In genomic region chr17:75970011-75970523, GRCh38 we compare ENCODE assay signal across 11 cellular contexts. TPM values are rescaled to one million over a fixed set of nuclear protein-coding genes. Genes with fewer than 3 reads are reported as not detected.
A peak's percentile ranks its signal among the peaks of the same experiment; 100 is the strongest.
DNase-seq lines count a peak whose midpoint lies in the region; ATAC-seq and TF ChIP-seq lines count a peak whose summit lies in the region.
"Had no signal": no experiment of that assay in that cellular context is flagged by ENCODE, and none has a peak within 500 bp of the region (broad histone marks: within the 10 kb centered on the region; RNA-seq: fewer than 3 reads in every experiment).

No MANE protein-coding gene starts in this region.

- H3K4me3 Mint-ChIP-seq in activated CD8-positive, alpha-beta T cell treated with anti-CD3 and anti-CD28 coated beads for 36 hours: no peak overlapping the region

- H3K27ac Mint-ChIP-seq in activated CD8-positive, alpha-beta T cell treated with anti-CD3 and anti-CD28 coated beads for 36 hours: no peak overlapping the region

- WGBS in suprapubic skin: 53% methylated on average over 4 of the region's 4 CpGs
- 64 to 78% methylated on average over 2 to 4 of the region's 4 CpGs for WGBS in gastroesophageal sphincter (ENCODE audit: low coverage in 1 of 2), 2 donors

- no peak for TF ChIP-seq POLR2A in suprapubic skin (IDR thresholded peaks at IDR 0.05)
- no peak for TF ChIP-seq POLR2A in gastroesophageal sphincter (IDR thresholded peaks at IDR 0.05)

- H3K4me3 ChIP-seq in fibroblast of villous mesenchyme (ENCODE audit: low read depth, low read length) (no peak overlapping the region), suprapubic skin (no peak overlapping the region), gastroesophageal sphincter (no peak overlapping the region)

- H3K27me3 ChIP-seq in suprapubic skin: no peaks in the 10 kb centered on the region
- no peaks in the 10 kb centered on the region for H3K27me3 ChIP-seq in gastroesophageal sphincter

- H3K27ac ChIP-seq in suprapubic skin (peak overlapping the region; percentile 45), gastroesophageal sphincter (no peak overlapping the region)

- CTCF ChIA-PET in activated CD8-positive, alpha-beta T cell treated with anti-CD3 and anti-CD28 coated beads for 36 hours (lab: Charles Lee): interaction anchor here (1.1 kb wide), 1 partner anchor 32 kb away, joined by 3 read pairs; no protein-coding TSS in a partner anchor

- peaks cover 4% of the 10 kb centered on the region for H3K4me1 Mint-ChIP-seq in activated CD8-positive, alpha-beta T cell treated with anti-CD3 and anti-CD28 coated beads for 36 hours (ENCODE audit: low read depth)

- H3K36me3 ChIP-seq in suprapubic skin (peaks cover 27% of the 10 kb centered on the region), gastroesophageal sphincter (peaks cover 0 to 46% of the 10 kb centered on the region in 2 donors)

- no peaks in the 10 kb centered on the region for H3K9me3 Mint-ChIP-seq in activated CD8-positive, alpha-beta T cell treated with anti-CD3 and anti-CD28 coated beads for 36 hours

- H3K36me3 Mint-ChIP-seq in activated CD8-positive, alpha-beta T cell treated with anti-CD3 and anti-CD28 coated beads for 36 hours (ENCODE audit: low read depth): peaks cover 12% of the 10 kb centered on the region

- H3K9me3 ChIP-seq in suprapubic skin (no peaks in the 10 kb centered on the region), gastroesophageal sphincter (no peaks in the 10 kb centered on the region)

- TF ChIP-seq EP300 in suprapubic skin (IDR thresholded peaks at IDR 0.05): no peak
- TF ChIP-seq EP300 in gastroesophageal sphincter (IDR thresholded peaks at IDR 0.05): no peak

- intact Hi-C loops in Right ventricle myocardium superior (cut with DNase I): no loop called here
- intact Hi-C loops in Right ventricle myocardium inferior (cut with DNase I): no loop called here
- intact Hi-C loops in activated CD8-positive, alpha-beta T cell treated with anti-CD3 and anti-CD28 coated beads for 36 hours (cut with micrococcal nuclease): no loop called here

- no peaks in the 10 kb centered on the region for H3K27me3 Mint-ChIP-seq in activated CD8-positive, alpha-beta T cell treated with anti-CD3 and anti-CD28 coated beads for 36 hours

- DNase-seq in Right ventricle myocardium superior (no peak), Right ventricle myocardium inferior (ENCODE audit: missing footprints) (no peak), fibroblast of villous mesenchyme (ENCODE audit: low read depth) (peak; percentile 48), suprapubic skin (ENCODE audit: low spot score in 2 of 2) (no peak), activated gamma-delta T cell (lab: John Stamatoyannopoulos, UW) (no peak)
- no peak for DNase-seq in activated CD8-positive, alpha-beta T cell treated with anti-CD3 and anti-CD28 coated beads for 36 hours
- DNase-seq: NCI-H146; stimulated activated CD4-positive, alpha-beta T cell treated with anti-CD3 and anti-CD28 coated beads, Interleukin-2, amount 100 ng/mL, for 48 hours had no signal

- ATAC-seq in Right ventricle myocardium superior (ENCODE audit: poor library complexity) (peak; percentile 19), Right ventricle myocardium inferior (no peak), SK-N-SH treated with all-trans-retinoic acid at 6 μM for 48 hours (peak; percentile 27), gastroesophageal sphincter (no peak)
- no peak for ATAC-seq in activated CD8-positive, alpha-beta T cell treated with anti-CD3 and anti-CD28 coated beads for 36 hours

- H3K4me1 ChIP-seq in suprapubic skin (peaks cover 11% of the 10 kb centered on the region), gastroesophageal sphincter (peaks cover 0 to 3% (median 0%) of the 10 kb centered on the region in 3 donors)

- POLR2A ChIA-PET in activated CD8-positive, alpha-beta T cell treated with anti-CD3 and anti-CD28 coated beads for 36 hours (lab: Charles Lee): no interaction called here

- TF ChIP-seq CTCF in fibroblast of villous mesenchyme (IDR thresholded peaks at IDR 0.05; ENCODE audit: insufficient read depth, low read depth, low read length) (no peak), suprapubic skin (IDR thresholded peaks at IDR 0.05) (no peak), gastroesophageal sphincter (IDR thresholded peaks at IDR 0.05) (no peak)
- no peak for TF ChIP-seq CTCF in activated CD8-positive, alpha-beta T cell treated with anti-CD3 and anti-CD28 coated beads for 36 hours (IDR thresholded peaks at IDR 0.05)

TF ChIP-seq in SK-N-SH treated with all-trans-retinoic acid at 6 μM for 48 hours, 23 proteins besides CTCF, POLR2A, EP300 and RAD21:
- no peak for TF ChIP-seq ZNF70 (CRISPR knock-in tag; IDR thresholded peaks at IDR 0.05)
- TF ChIP-seq CSDC2 (CRISPR knock-in tag; IDR thresholded peaks at IDR 0.05): no peak
- TF ChIP-seq TCF4 (CRISPR knock-in tag; IDR thresholded peaks at IDR 0.05; ENCODE audit: borderline replicate concordance): peak; percentile 16; the same call in 1 of the 2 replicates
- no peak for TF ChIP-seq POU6F1 (CRISPR knock-in tag; IDR thresholded peaks at IDR 0.05; ENCODE audit: borderline replicate concordance, low read depth)
- TF ChIP-seq PATZ1 (CRISPR knock-in tag; IDR thresholded peaks at IDR 0.05; ENCODE audit: borderline replicate concordance): no peak
TF ChIP-seq in SK-N-SH treated with all-trans-retinoic acid at 6 μM for 48 hours: peak in this region for 1.

RNA-seq across cellular contexts. Expression of gene ACOX1, which starts 8.9 kb away (rescaled TPM):
- total RNA-seq in Right ventricle myocardium superior (83.6 TPM), Right ventricle myocardium inferior (80.9 TPM), fibroblast of villous mesenchyme (64.4 and 79.9 TPM in 2 replicates), suprapubic skin (10 to 100 TPM; 59.6 to 89.7 (median 71.5) TPM), gastroesophageal sphincter (10 to 100 TPM; 45.9 to 63.4 (median 54.2) TPM)
- total RNA-seq in activated CD8-positive, alpha-beta T cell treated with anti-CD3 and anti-CD28 coated beads for 36 hours: 10 to 100 TPM; 23.0 to 24.1 TPM

RNA-seq across cellular contexts. Expression of gene TEN1, which starts 9.0 kb away (rescaled TPM):
- total RNA-seq in Right ventricle myocardium superior: 7.6 TPM
- 9.4 TPM for total RNA-seq in Right ventricle myocardium inferior
- total RNA-seq in fibroblast of villous mesenchyme: 16.8 and 24.2 TPM in 2 replicates
- 10 to 100 TPM; 20.0 to 43.6 (median 26.9) TPM for total RNA-seq in suprapubic skin
- total RNA-seq in gastroesophageal sphincter: 10 to 100 TPM in 1 of 4 donors, 1 to 10 TPM in 3; 6.7 to 12.8 (median 7.9) TPM
- 10 to 100 TPM; 11.7 to 13.2 TPM for total RNA-seq in activated CD8-positive, alpha-beta T cell treated with anti-CD3 and anti-CD28 coated beads for 36 hours

RNA-seq across cellular contexts. Expression of gene FBF1, which starts 29.2 kb away (rescaled TPM):
- total RNA-seq in Right ventricle myocardium superior (4.7 TPM), Right ventricle myocardium inferior (3.5 TPM), fibroblast of villous mesenchyme (15.5 and 16.0 TPM in 2 replicates), suprapubic skin (10 to 100 TPM; 17.8 to 57.5 (median 27.9) TPM), gastroesophageal sphincter (10 to 100 TPM in 1 of 4 donors, 1 to 10 TPM in 3; 4.6 to 20.2 (median 7.7) TPM)
- total RNA-seq in activated CD8-positive, alpha-beta T cell treated with anti-CD3 and anti-CD28 coated beads for 36 hours: 10 to 100 TPM; 13.2 to 16.2 TPM

RNA-seq across cellular contexts. Expression of gene CDK3, which starts 30.6 kb away (rescaled TPM):
- total RNA-seq in Right ventricle myocardium superior (1.8 TPM), Right ventricle myocardium inferior (2.2 TPM), fibroblast of villous mesenchyme (0.64 and 2.2 TPM in 2 replicates), suprapubic skin (10 to 100 TPM in 2 of 4 donors, 1 to 10 TPM in 2; 5.6 to 33.1 (median 9.6) TPM), gastroesophageal sphincter (1 to 10 TPM in 3 of 4 donors, not detected in 1; 1.2 to 5.6 (median 2.3) TPM)
- 1 to 10 TPM; 3.8 to 4.1 TPM for total RNA-seq in activated CD8-positive, alpha-beta T cell treated with anti-CD3 and anti-CD28 coated beads for 36 hours

RNA-seq across cellular contexts. Expression of gene EVPL, which starts 57.0 kb away (rescaled TPM):
- 0.08 TPM for total RNA-seq in Right ventricle myocardium superior
- 0.11 TPM for total RNA-seq in Right ventricle myocardium inferior
- total RNA-seq in fibroblast of villous mesenchyme: under 0.01 and 0.43 TPM in 2 replicates
- 100 to 1,000 TPM; 218 to 425 (median 274) TPM for total RNA-seq in suprapubic skin
- total RNA-seq in gastroesophageal sphincter: 1 to 10 TPM; 1.3 to 6.1 (median 3.1) TPM
- under 1 TPM; 0.16 to 0.34 TPM for total RNA-seq in activated CD8-positive, alpha-beta T cell treated with anti-CD3 and anti-CD28 coated beads for 36 hours
- total RNA-seq: astrocyte had no signal

Comparison
In these comparisons a context has a peak if more than half of its experiments do, and no peak if none do; other contexts are left out.
1. ATAC-seq: peak in Right ventricle myocardium superior (single experiment) and SK-N-SH treated with all-trans-retinoic acid at 6 μM for 48 hours (single experiment); none in Right ventricle myocardium inferior (single experiment), gastroesophageal sphincter (single experiment) and activated CD8-positive, alpha-beta T cell treated with anti-CD3 and anti-CD28 coated beads for 36 hours (single experiment).